ENCODE assay signal across 20 cellular contexts in genomic region chr17:65589321-65589720, GRCh38.
"Had no signal": no experiment of that assay in that cellular context is flagged by ENCODE, and none has a peak within 500 bp of the region (broad histone marks: within the 10 kb centered on the region; RNA-seq: fewer than 3 reads in every experiment).

No MANE protein-coding gene starts in this region.

- H3K36me3 ChIP-seq: colonic mucosa, prostate gland had no signal

- H3K4me3 ChIP-seq: colonic mucosa, prostate gland, smooth muscle cell had no signal

- ATAC-seq: activated T-cell treated with anti-CD3 and anti-CD28 coated beads, Interleukin-2, amount 50 U/mL, for 4 hours; esophagus mucosa; right cardiac atrium; WTC11 had no signal

- H3K27me3 ChIP-seq: colonic mucosa had no signal

- H3K9me3 ChIP-seq: colonic mucosa, prostate gland had no signal

- DNase-seq: activated CD4-positive, alpha-beta memory T cell treated with anti-CD3 and anti-CD28 coated beads, Interleukin-2, amount 10 ng/mL, durations not matched to agents 7 days and 5 days; activated CD4-positive, alpha-beta T cell treated with anti-CD3 and anti-CD28 coated beads for 4 hours; activated effector memory CD4-positive, alpha-beta T cell treated with Interleukin-2 at 50 U/mL for 16 hours; activated naive CD4-positive, alpha-beta T cell treated with anti-CD3 and anti-CD28 coated beads, Interleukin-2, amount 50 U/mL, for 16 hours; activated T-cell treated with anti-CD3 and anti-CD28 coated beads, Interleukin-2, amount 50 U/mL, for 4 hours; amniotic stem cell; colonic mucosa; hippocampal formation; kidney glomerular epithelial cell; mesendoderm; nephron progenitor cell; right cardiac atrium; stimulated activated CD4-positive, alpha-beta T cell treated with anti-CD3 and anti-CD28 coated beads, Interleukin-4, amount 100 ng/mL, for 4 hours; stimulated activated CD8-positive, alpha-beta memory T cell treated with anti-CD3 and anti-CD28 coated beads, Interleukin-4, amount 100 ng/mL, for 48 hours; stimulated activated naive CD4-positive, alpha-beta T cell treated with Interleukin-2 at 50 U/mL for 16 hours; T-helper 2 cell had no signal

- H3K4me2 ChIP-seq: smooth muscle cell had no signal

- H3K4me1 ChIP-seq: colonic mucosa, prostate gland had no signal

- H3K27ac ChIP-seq: prostate gland had no signal
